ENCODE assay signal across 8 cellular contexts in the genomic region with DNA sequence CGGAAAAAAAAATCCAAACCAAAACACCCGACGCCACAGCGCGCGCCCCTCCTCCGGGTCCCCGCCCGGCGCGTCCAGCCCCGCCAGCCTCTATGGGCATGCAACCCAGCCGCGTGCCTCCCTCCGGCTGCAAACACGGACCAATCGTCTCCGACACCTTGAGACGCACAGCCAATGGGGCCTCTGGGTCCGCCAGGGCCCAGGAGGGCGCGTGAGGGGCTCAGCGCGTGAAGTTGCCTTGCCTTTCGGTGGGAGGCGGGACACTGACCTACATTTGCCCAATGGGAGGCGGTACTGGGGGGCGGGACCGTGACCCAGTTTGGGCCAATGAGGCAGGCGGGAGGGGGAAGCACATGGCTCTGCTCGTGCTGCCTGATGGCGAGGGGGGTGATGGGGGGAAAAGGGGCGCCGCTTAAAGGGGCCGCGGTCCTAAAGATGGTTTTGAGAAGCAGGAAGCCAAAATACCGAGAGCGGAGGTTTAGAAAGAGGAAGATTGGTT. TPM values are rescaled to one million over a fixed set of nuclear protein-coding genes. Genes with fewer than 3 reads are reported as not detected.
DNase-seq lines count a peak whose midpoint lies in the region; ATAC-seq, FAIRE-seq and TF ChIP-seq lines count a peak whose summit lies in the region.

No MANE protein-coding gene starts in this region.

- H3K27ac ChIP-seq in adrenal gland, result peak overlapping the region; percentile 88 to 98 (median 96)
- peak overlapping the region; percentile 85 to 100 (median 96) for H3K27ac ChIP-seq in heart left ventricle
- peak overlapping the region; percentile 92 to 97 (median 95) for H3K27ac ChIP-seq in upper lobe of left lung

- WGBS in adrenal gland, 4 donors, result 0 to 1% (median 0%) methylated on average over 24 to 38 of the region's 38 CpGs
- WGBS in heart left ventricle, 4 donors, result 0 to 1% (median 1%) methylated on average over 10 to 38 of the region's 38 CpGs
- 0% methylated on average over 12 to 19 of the region's 38 CpGs for WGBS in upper lobe of left lung, 2 donors

- peak overlapping the region; percentile 97 to 99 (median 99) for H3K4me3 Mint-ChIP-seq in T-cell

- POLR2A ChIA-PET in T-cell (lab: Charles Lee), result interaction anchor here (0.6 kb wide), 2 partner anchors 14 to 335 kb away, joined by 3 read pairs; no protein-coding TSS in a partner anchor

- intact Hi-C loops in adrenal gland (cut with DNase I), result no loop called here
- intact Hi-C loops in heart left ventricle (cut with DNase I), result loop anchor here in 1 of 10 donors (2.0 to 5.0 kb wide), 2 partner anchors 19 to 335 kb away; a partner anchor contains a TSS
- intact Hi-C loops in posterior vena cava (cut with DNase I), result no loop called here

- CTCF ChIA-PET in T-cell (lab: Charles Lee), result interaction anchor here (0.6 to 1.0 kb wide), 6 partner anchors 18 to 1869 kb away, joined by 3 to 6 read pairs (median 3); a partner anchor contains a TSS

- no peaks in the 10 kb centered on the region for H3K36me3 ChIP-seq in adrenal gland (replicated peaks in 1 of 2)
- H3K36me3 ChIP-seq in heart left ventricle, result peaks cover 0 to 11% (median 1%) of the 10 kb centered on the region in 9 donors
- no peaks in the 10 kb centered on the region for H3K36me3 ChIP-seq in upper lobe of left lung

- peak in 1 of 4 donors; percentile 63 for TF ChIP-seq EP300 in upper lobe of left lung (IDR thresholded peaks at IDR 0.05)

- no peaks in the 10 kb centered on the region for H3K27me3 Mint-ChIP-seq in T-cell

- peak overlapping the region in 2 of 4 donors; percentile 45 to 70 for H3K4me3 ChIP-seq in adrenal gland
- H3K4me3 ChIP-seq in heart left ventricle, result peak overlapping the region; percentile 19 to 93 (median 78)
- H3K4me3 ChIP-seq in upper lobe of left lung, result peak overlapping the region; percentile 66 to 82 (median 78)

- H3K4me1 ChIP-seq in adrenal gland (replicated peaks in 1 of 2) (peaks cover 33 to 46% of the 10 kb centered on the region in 2 donors), heart left ventricle (peaks cover 16 to 54% (median 36%) of the 10 kb centered on the region in 12 donors), upper lobe of left lung (peaks cover 47 to 57% (median 50%) of the 10 kb centered on the region in 4 donors)

- H3K27me3 ChIP-seq in adrenal gland (no peaks in the 10 kb centered on the region), heart left ventricle (no peaks in the 10 kb centered on the region), upper lobe of left lung (no peaks in the 10 kb centered on the region)

- ATAC-seq in HG02870 (IDR thresholded peaks at IDR 0.05; ENCODE audit: unreplicated experiment), result peak; percentile 69
- ATAC-seq in T-cell (replicated peaks in 1 of 4), result peak; percentile 76 to 80 (median 78)
- ATAC-seq in heart left ventricle, result peak; percentile 78 to 87 (median 84)
- peak; percentile 86 to 95 for ATAC-seq in upper lobe of left lung (ENCODE audit: low FRiP score in 2 of 2)

- peaks cover 42 to 52% (median 45%) of the 10 kb centered on the region in 3 donors for H3K4me1 Mint-ChIP-seq in T-cell

- FAIRE-seq in GM12892 (lab: Jason Lieb, UNC), result peak; percentile 96

- DNase-seq in GM12892 (ENCODE audit: insufficient read length) (peak; percentile 94), NCI-H146 (lab: John Stamatoyannopoulos, UW) (peak; percentile 100), T-cell (peak; percentile 99 to 100 (median 100)), adrenal gland (peak; percentile 99 to 100 (median 100)), heart left ventricle (peak; percentile 100), posterior vena cava (ENCODE audit: low spot score) (peak; percentile 99), upper lobe of left lung (peak; percentile 98 to 99)

- no peaks in the 10 kb centered on the region for H3K9me3 Mint-ChIP-seq in T-cell

- H3K9me3 ChIP-seq in adrenal gland (replicated peaks in 1 of 3) (no peaks in the 10 kb centered on the region), heart left ventricle (no peaks in the 10 kb centered on the region), upper lobe of left lung (no peaks in the 10 kb centered on the region)

- peaks cover 3% of the 10 kb centered on the region for H3K36me3 Mint-ChIP-seq in T-cell

- TF ChIP-seq POLR2A in GM12892 (IDR thresholded peaks at IDR 0.05; ENCODE audit: low read depth, low read length), result no peak
- TF ChIP-seq POLR2A in adrenal gland (IDR thresholded peaks at IDR 0.05), result no peak
- TF ChIP-seq POLR2A in heart left ventricle (IDR thresholded peaks at IDR 0.05), result no peak
- no peak for TF ChIP-seq POLR2A in upper lobe of left lung (IDR thresholded peaks at IDR 0.05)

- TF ChIP-seq CTCF in adrenal gland (IDR thresholded peaks at IDR 0.05), result no peak
- no peak for TF ChIP-seq CTCF in heart left ventricle (IDR thresholded peaks at IDR 0.05)
- no peak for TF ChIP-seq CTCF in upper lobe of left lung (IDR thresholded peaks at IDR 0.05)

- H3K27ac Mint-ChIP-seq in T-cell, result peak overlapping the region; percentile 98 to 99

RNA-seq across cellular contexts. Expression of a gene that starts 0.3 kb away (rescaled TPM):
- polyA plus RNA-seq in GM12892 (2012; ENCODE audit: missing spikeins), result 8.0 TPM
- 10 to 100 TPM; 24.5 to 57.2 (median 56.0) TPM for total RNA-seq in T-cell
- total RNA-seq in adrenal gland, result 10 to 100 TPM; 30.1 to 78.3 (median 56.8) TPM
- 10 to 100 TPM; 11.5 to 80.6 (median 57.9) TPM for polyA plus RNA-seq in adrenal gland
- total RNA-seq in heart left ventricle, result 10 to 100 TPM in 5 of 9 donors, 1 to 10 TPM in 4; 1.4 to 34.2 (median 12.5) TPM
- polyA plus RNA-seq in heart left ventricle, result 10 to 100 TPM in 1 of 2 donors, 1 to 10 TPM in 1; 3.9 to 11.6 TPM
- total RNA-seq in posterior vena cava, result 1 to 10 TPM; 1.8 to 3.6 TPM
- total RNA-seq in upper lobe of left lung, result 10 to 100 TPM in 3 of 6 donors, 1 to 10 TPM in 3; 5.2 to 25.4 (median 10.0) TPM

RNA-seq across cellular contexts. Expression of a gene that starts 8.5 kb away (rescaled TPM):
- 3.7 TPM for polyA plus RNA-seq in GM12892 (2012; ENCODE audit: missing spikeins)
- 10 to 100 TPM in 4 of 5 donors, 1 to 10 TPM in 1; 8.0 to 18.5 (median 11.0) TPM for total RNA-seq in T-cell
- 10 to 100 TPM in 7 of 8 donors, 1 to 10 TPM in 1; 6.0 to 44.2 (median 23.7) TPM for total RNA-seq in adrenal gland
- 100 to 1,000 TPM in 1 of 3 donors, 10 to 100 TPM in 2; 17.7 to 125 (median 50.4) TPM for polyA plus RNA-seq in adrenal gland
- 10 to 100 TPM in 1 of 9 donors, 1 to 10 TPM in 8; 2.2 to 14.6 (median 5.8) TPM for total RNA-seq in heart left ventricle
- polyA plus RNA-seq in heart left ventricle, result 10 to 100 TPM in 1 of 2 donors, 1 to 10 TPM in 1; 3.4 to 14.8 TPM
- 1 to 10 TPM; 4.8 to 5.7 TPM for total RNA-seq in posterior vena cava
- total RNA-seq in upper lobe of left lung, result 1 to 10 TPM; 2.1 to 8.1 (median 5.3) TPM

RNA-seq across cellular contexts. Expression of a gene that starts 18.2 kb away (rescaled TPM):
- 7.0 TPM for polyA plus RNA-seq in GM12892 (2012; ENCODE audit: missing spikeins)
- total RNA-seq in T-cell, result 10 to 100 TPM; 18.0 to 37.0 (median 31.8) TPM
- 10 to 100 TPM; 11.7 to 27.9 (median 18.5) TPM for total RNA-seq in adrenal gland
- 10 to 100 TPM in 2 of 3 donors, 1 to 10 TPM in 1; 4.3 to 29.9 (median 12.6) TPM for polyA plus RNA-seq in adrenal gland
- 10 to 100 TPM in 2 of 9 donors, 1 to 10 TPM in 7; 5.6 to 13.1 (median 8.6) TPM for total RNA-seq in heart left ventricle
- polyA plus RNA-seq in heart left ventricle, result 10 to 100 TPM; 10.3 to 11.0 TPM
- 10 to 100 TPM in 1 of 2 donors, 1 to 10 TPM in 1; 8.5 to 12.1 TPM for total RNA-seq in posterior vena cava
- total RNA-seq in upper lobe of left lung, result 10 to 100 TPM in 5 of 6 donors, 1 to 10 TPM in 1; 9.1 to 50.3 (median 26.8) TPM

RNA-seq across cellular contexts. Expression of a gene that starts 18.5 kb away (rescaled TPM):
- polyA plus RNA-seq in GM12892 (2012; ENCODE audit: missing spikeins), result 2,410 TPM
- total RNA-seq in T-cell (1,000 to 10,000 TPM; 2,370 to 2,784 (median 2,662) TPM), adrenal gland (1,000 to 10,000 TPM; 1,183 to 3,315 (median 1,866) TPM), heart left ventricle (100 to 1,000 TPM; 470 to 877 (median 692) TPM), posterior vena cava (100 to 1,000 TPM; 746 to 777 TPM), upper lobe of left lung (1,000 to 10,000 TPM in 5 of 6 donors, 100 to 1,000 TPM in 1; 950 to 1,930 (median 1,443) TPM)
- polyA plus RNA-seq in adrenal gland (1,000 to 10,000 TPM in 2 of 3 donors, 100 to 1,000 TPM in 1; 575 to 5,137 (median 3,671) TPM), heart left ventricle (1,000 to 10,000 TPM; 1,040 to 1,773 TPM)

RNA-seq across cellular contexts. Expression of a gene that starts 22.6 kb away (rescaled TPM):
- polyA plus RNA-seq in GM12892 (2012; ENCODE audit: missing spikeins), result 0.93 TPM
- 1 to 10 TPM in 4 of 5 donors, not detected in 1; 2.3 to 3.0 (median 2.7) TPM for total RNA-seq in T-cell
- total RNA-seq in adrenal gland, result under 1 TPM in 1 of 8 donors, not detected in 7; 0.75 TPM
- polyA plus RNA-seq in adrenal gland, result 1 to 10 TPM in 1 of 3 donors, under 1 TPM in 1, not detected in 1; 0.24 to 1.6 TPM
- not detected for total RNA-seq in heart left ventricle
- under 1 TPM in 1 of 2 donors, not detected in 1; 0.14 TPM for polyA plus RNA-seq in heart left ventricle
- total RNA-seq in posterior vena cava, result not detected
- total RNA-seq in upper lobe of left lung, result 10 to 100 TPM; 24.0 to 87.3 (median 43.3) TPM
